ENCODE assay signal across 16 cellular contexts in the genomic region with DNA sequence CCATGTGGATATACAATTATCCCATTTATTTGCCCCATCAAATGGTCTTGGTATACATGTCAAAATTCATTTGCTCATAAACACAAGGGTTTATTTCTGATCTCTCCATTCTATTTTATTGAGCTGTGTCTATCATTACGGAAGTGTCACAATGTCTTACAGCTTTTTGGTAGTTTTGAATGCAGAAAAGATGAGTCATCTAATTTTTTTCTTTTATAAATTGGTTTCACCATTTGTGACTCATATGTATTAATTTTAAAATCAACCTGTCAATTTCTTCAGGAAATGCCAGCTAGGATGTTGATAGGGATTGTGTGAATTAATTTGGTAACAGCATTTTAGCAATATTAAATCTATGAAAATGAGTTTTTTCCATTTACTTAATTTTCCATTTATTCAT.
DNase-seq lines count a peak whose midpoint lies in the region; ATAC-seq and TF ChIP-seq lines count a peak whose summit lies in the region.
"Had no signal": no experiment of that assay in that cellular context is flagged by ENCODE, and none has a peak within 500 bp of the region (broad histone marks: within the 10 kb centered on the region; RNA-seq: fewer than 3 reads in every experiment).

No MANE protein-coding gene starts in this region.

- TF ChIP-seq CTCF in A673 (conservative IDR thresholded peaks at IDR 0.05; ENCODE audit: low read depth, low read length) (no peak), RWPE1 (conservative IDR thresholded peaks at IDR 0.05; ENCODE audit: low read depth) (no peak), foreskin keratinocyte (conservative IDR thresholded peaks at IDR 0.05) (no peak)

- H3K27me3 ChIP-seq in A673 (replicated peaks; ENCODE audit: insufficient read depth, low read depth, low read length, poor library complexity) (no peaks in the 10 kb centered on the region), foreskin keratinocyte (no peaks in the 10 kb centered on the region)
- H3K27me3 ChIP-seq: BLaER1 treated with 17β-estradiol and CSF1 and Interleukin-3, amounts not matched to agents 10 nM and 100 nM had no signal

- H3K27ac ChIP-seq in A673 (ENCODE audit: low read depth, low read length, poor library complexity, severe bottlenecking) = no peak overlapping the region
- no peak overlapping the region for H3K27ac ChIP-seq in RWPE1
- H3K27ac ChIP-seq in foreskin keratinocyte = no peak overlapping the region
- H3K27ac ChIP-seq: BLaER1 treated with 17β-estradiol and CSF1 and Interleukin-3, amounts not matched to agents 10 nM and 100 nM had no signal

- intact Hi-C loops in A673 (cut with micrococcal nuclease; ENCODE audit: unreplicated experiment) = no loop called here

- no peaks in the 10 kb centered on the region for H3K9me3 ChIP-seq in A673 (ENCODE audit: low read depth, low read length, poor library complexity, severe bottlenecking)
- H3K9me3 ChIP-seq: BLaER1 treated with 17β-estradiol and CSF1 and Interleukin-3, amounts not matched to agents 10 nM and 100 nM had no signal

- H3K4me1 ChIP-seq in A673 (ENCODE audit: insufficient read depth, low read length, poor library complexity, severe bottlenecking) = no peaks in the 10 kb centered on the region
- no peaks in the 10 kb centered on the region for H3K4me1 ChIP-seq in foreskin keratinocyte

- CTCF ChIA-PET in A673 (lab: Charles Lee) = no interaction called here
- CTCF ChIA-PET in RWPE1 (lab: Yijun Ruan, JAX) = no interaction called here

- no peak overlapping the region for H3K4me3 ChIP-seq in A673 (ENCODE audit: low read depth, low read length, poor library complexity, severe bottlenecking)
- H3K4me3 ChIP-seq: BLaER1 treated with 17β-estradiol and CSF1 and Interleukin-3, amounts not matched to agents 10 nM and 100 nM had no signal

- no TSS peak for BruUV-seq in A673 (replicated peaks; lab: Mats Ljungman, UMichigan)

- DNase-seq in A673 (ENCODE audit: low spot score) (peak; percentile 67), RWPE1 (ENCODE audit: low spot score) (peak; percentile 5), foreskin keratinocyte (no peak), AML-193 (lab: John Stamatoyannopoulos, UW) (no peak), ureter (ENCODE audit: low spot score) (no peak)
- DNase-seq: Calu3; CD8-positive, alpha-beta T cell; DMS79 treated with DMSO at 0.1 percent for 48 hours; GF-D8; GOT3; H7; HFFc6; KBM-7 had no signal

- no peaks in the 10 kb centered on the region for H3K36me3 ChIP-seq in A673 (ENCODE audit: insufficient read depth, low read length, poor library complexity, severe bottlenecking)
- H3K36me3 ChIP-seq: BLaER1 treated with 17β-estradiol and CSF1 and Interleukin-3, amounts not matched to agents 10 nM and 100 nM had no signal

- POLR2A ChIA-PET in A673 (lab: Charles Lee; ENCODE audit: low non-redundant PET) (no interaction called here), RWPE1 (lab: Yijun Ruan, JAX; ENCODE audit: low non-redundant PET) (no interaction called here)

- peak; percentile 21 for ATAC-seq in foreskin keratinocyte
- ATAC-seq in HG03442 (IDR thresholded peaks at IDR 0.05; ENCODE audit: unreplicated experiment) = no peak
- ATAC-seq: CD8-positive, alpha-beta T cell; HCT116 had no signal

Comparison
In these comparisons a context has a peak if more than half of its experiments do, and no peak if none do; other contexts are left out.
1. DNase-seq: peak in A673 (single experiment) and RWPE1 (single experiment); none in foreskin keratinocyte (0 of 2), AML-193 (0 of 2) and ureter (single experiment).